Comparison of ENCODE assay signal across 1 cellular context in the genomic region with DNA sequence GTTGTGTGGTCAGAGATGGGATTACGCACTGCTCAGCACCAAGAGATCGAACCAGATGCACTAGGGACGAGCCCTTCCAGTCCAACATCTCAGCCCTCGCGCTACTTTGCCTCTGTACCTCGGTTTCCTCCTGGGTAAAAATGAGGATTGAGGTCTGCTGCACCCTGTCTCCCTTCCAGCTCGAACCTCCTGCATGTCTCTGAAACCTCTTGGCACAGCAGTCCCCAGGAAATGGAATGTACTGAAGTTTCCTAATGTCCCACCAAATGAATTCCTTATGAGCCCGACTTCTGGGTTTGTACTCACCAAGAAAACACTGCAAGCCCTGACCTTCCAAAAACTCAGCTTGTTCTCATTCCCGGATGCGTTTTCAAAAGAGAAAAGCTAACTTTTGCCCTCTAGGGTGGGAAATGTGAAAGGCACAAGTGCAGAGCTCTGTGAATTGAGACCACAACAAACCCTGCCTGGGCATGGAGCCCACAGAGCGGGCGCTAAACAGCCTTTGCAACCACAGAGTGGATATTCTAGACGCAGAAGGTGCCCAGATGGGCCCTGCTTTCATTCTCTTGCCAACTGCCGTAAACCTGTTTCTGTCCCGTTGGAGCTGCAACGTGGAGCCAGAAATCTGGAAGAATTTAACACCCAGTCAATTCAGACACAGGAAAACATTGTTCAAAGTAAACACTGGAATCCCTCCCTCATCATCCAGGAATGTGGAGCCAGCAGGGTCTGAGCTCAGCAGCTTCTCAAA.
TF ChIP-seq lines count a peak whose summit lies in the region.

No MANE protein-coding gene starts in this region.

TF ChIP-seq in HepG2, 621 proteins besides CTCF, POLR2A, EP300 and RAD21 (continued from another document):
- TF ChIP-seq, protein P1, sequence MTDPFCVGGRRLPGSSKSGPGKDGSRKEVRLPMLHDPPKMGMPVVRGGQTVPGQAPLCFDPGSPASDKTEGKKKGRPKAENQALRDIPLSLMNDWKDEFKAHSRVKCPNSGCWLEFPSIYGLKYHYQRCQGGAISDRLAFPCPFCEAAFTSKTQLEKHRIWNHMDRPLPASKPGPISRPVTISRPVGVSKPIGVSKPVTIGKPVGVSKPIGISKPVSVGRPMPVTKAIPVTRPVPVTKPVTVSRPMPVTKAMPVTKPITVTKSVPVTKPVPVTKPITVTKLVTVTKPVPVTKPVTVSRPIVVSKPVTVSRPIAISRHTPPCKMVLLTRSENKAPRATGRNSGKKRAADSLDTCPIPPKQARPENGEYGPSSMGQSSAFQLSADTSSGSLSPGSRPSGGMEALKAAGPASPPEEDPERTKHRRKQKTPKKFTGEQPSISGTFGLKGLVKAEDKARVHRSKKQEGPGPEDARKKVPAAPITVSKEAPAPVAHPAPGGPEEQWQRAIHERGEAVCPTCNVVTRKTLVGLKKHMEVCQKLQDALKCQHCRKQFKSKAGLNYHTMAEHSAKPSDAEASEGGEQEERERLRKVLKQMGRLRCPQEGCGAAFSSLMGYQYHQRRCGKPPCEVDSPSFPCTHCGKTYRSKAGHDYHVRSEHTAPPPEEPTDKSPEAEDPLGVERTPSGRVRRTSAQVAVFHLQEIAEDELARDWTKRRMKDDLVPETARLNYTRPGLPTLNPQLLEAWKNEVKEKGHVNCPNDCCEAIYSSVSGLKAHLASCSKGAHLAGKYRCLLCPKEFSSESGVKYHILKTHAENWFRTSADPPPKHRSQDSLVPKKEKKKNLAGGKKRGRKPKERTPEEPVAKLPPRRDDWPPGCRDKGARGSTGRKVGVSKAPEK (CRISPR knock-in tag; IDR thresholded peaks at IDR 0.05; ENCODE audit: borderline replicate concordance) = no peak
- TF ChIP-seq TCF12 (IDR thresholded peaks at IDR 0.05) = no peak
- TF ChIP-seq TCF12 (CRISPR knock-in tag; IDR thresholded peaks at IDR 0.05) = no peak
- TF ChIP-seq, protein P2, sequence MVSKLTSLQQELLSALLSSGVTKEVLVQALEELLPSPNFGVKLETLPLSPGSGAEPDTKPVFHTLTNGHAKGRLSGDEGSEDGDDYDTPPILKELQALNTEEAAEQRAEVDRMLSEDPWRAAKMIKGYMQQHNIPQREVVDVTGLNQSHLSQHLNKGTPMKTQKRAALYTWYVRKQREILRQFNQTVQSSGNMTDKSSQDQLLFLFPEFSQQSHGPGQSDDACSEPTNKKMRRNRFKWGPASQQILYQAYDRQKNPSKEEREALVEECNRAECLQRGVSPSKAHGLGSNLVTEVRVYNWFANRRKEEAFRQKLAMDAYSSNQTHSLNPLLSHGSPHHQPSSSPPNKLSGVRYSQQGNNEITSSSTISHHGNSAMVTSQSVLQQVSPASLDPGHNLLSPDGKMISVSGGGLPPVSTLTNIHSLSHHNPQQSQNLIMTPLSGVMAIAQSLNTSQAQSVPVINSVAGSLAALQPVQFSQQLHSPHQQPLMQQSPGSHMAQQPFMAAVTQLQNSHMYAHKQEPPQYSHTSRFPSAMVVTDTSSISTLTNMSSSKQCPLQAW (CRISPR knock-in tag; IDR thresholded peaks at IDR 0.05) = no peak
- no peak for TF ChIP-seq ZNF790 (CRISPR knock-in tag; IDR thresholded peaks at IDR 0.05; ENCODE audit: borderline replicate concordance)
- no peak for TF ChIP-seq CBX2 (IDR thresholded peaks at IDR 0.05; ENCODE audit: low read depth, low read length)
- TF ChIP-seq CBX2 (CRISPR knock-in tag; IDR thresholded peaks at IDR 0.05; ENCODE audit: low read depth) = no peak
- no peak for TF ChIP-seq ZNF136 (CRISPR knock-in tag; IDR thresholded peaks at IDR 0.05; ENCODE audit: low read depth)
